1 cellular context compared by ENCODE assay signal in genomic region chr1:16068356-16069270, GRCh38.
TF ChIP-seq lines count a peak whose summit lies in the region.

No MANE protein-coding gene starts in this region.

TF ChIP-seq in GM23338, 12 proteins besides CTCF, POLR2A, EP300 and RAD21 (continued from another document):
- TF ChIP-seq REST (IDR thresholded peaks at IDR 0.05; ENCODE audit: unreplicated experiment) (no peak), CREB1 (CRISPR knock-in tag; IDR thresholded peaks at IDR 0.05; ENCODE audit: low read depth) (no peak), EZH2phosphoT487 (IDR thresholded peaks at IDR 0.05; ENCODE audit: unreplicated experiment) (no peak), POLR2AphosphoS5 (IDR thresholded peaks at IDR 0.05; ENCODE audit: low read depth) (no peak)
